12 cellular contexts compared by ENCODE assay signal in genomic region chr18:79404567-79404910, GRCh38. TPM values are rescaled to one million over a fixed set of nuclear protein-coding genes. Genes with fewer than 3 reads are reported as not detected.
DNase-seq lines count a peak whose midpoint lies in the region; ATAC-seq, FAIRE-seq and TF ChIP-seq lines count a peak whose summit lies in the region.
"Had no signal": no experiment of that assay in that cellular context is flagged by ENCODE, and none has a peak within 500 bp of the region (broad histone marks: within the 10 kb centered on the region; RNA-seq: fewer than 3 reads in every experiment).

No MANE protein-coding gene starts in this region.

- H3K27me3 ChIP-seq in suprapubic skin = no peaks in the 10 kb centered on the region

- peaks cover 44% of the 10 kb centered on the region for H3K4me1 Mint-ChIP-seq in activated CD8-positive, alpha-beta memory T cell treated with anti-CD3 and anti-CD28 coated beads, Interleukin-2, amount 10 ng/mL, durations not matched to agents 7 days and 5 days
- peaks cover 20% of the 10 kb centered on the region for H3K4me1 Mint-ChIP-seq in glutamatergic neuron (ENCODE audit: low read depth, unreplicated experiment)

- TF ChIP-seq CTCF in glutamatergic neuron (IDR thresholded peaks at IDR 0.05; ENCODE audit: partially characterized antibody, unreplicated experiment) = no peak
- no peak for TF ChIP-seq CTCF in suprapubic skin (IDR thresholded peaks at IDR 0.05)

- TF ChIP-seq EP300 in suprapubic skin (IDR thresholded peaks at IDR 0.05) = no peak

- no peak for ATAC-seq in activated CD8-positive, alpha-beta memory T cell treated with anti-CD3 and anti-CD28 coated beads, Interleukin-2, amount 10 ng/mL, durations not matched to agents 7 days and 5 days

- H3K27ac ChIP-seq in suprapubic skin = peak overlapping the region; percentile 63

- peak overlapping the region; percentile 66 for H3K4me3 Mint-ChIP-seq in activated CD8-positive, alpha-beta memory T cell treated with anti-CD3 and anti-CD28 coated beads, Interleukin-2, amount 10 ng/mL, durations not matched to agents 7 days and 5 days
- H3K4me3 Mint-ChIP-seq in glutamatergic neuron (ENCODE audit: unreplicated experiment) = no peak overlapping the region

- TF ChIP-seq POLR2A in suprapubic skin (IDR thresholded peaks at IDR 0.05) (no peak), GM12892 (IDR thresholded peaks at IDR 0.05; ENCODE audit: low read depth, low read length) (no peak)

- H3K4me1 ChIP-seq in suprapubic skin = peaks cover 59% of the 10 kb centered on the region

- FAIRE-seq in GM12892 (lab: Jason Lieb, UNC) = no peak
- FAIRE-seq: GM12891 had no signal

- CTCF ChIA-PET in activated CD8-positive, alpha-beta memory T cell treated with anti-CD3 and anti-CD28 coated beads, Interleukin-2, amount 10 ng/mL, durations not matched to agents 7 days and 5 days (lab: Charles Lee) = no interaction called here

- H3K9me3 Mint-ChIP-seq in activated CD8-positive, alpha-beta memory T cell treated with anti-CD3 and anti-CD28 coated beads, Interleukin-2, amount 10 ng/mL, durations not matched to agents 7 days and 5 days (ENCODE audit: low read depth) = no peaks in the 10 kb centered on the region
- peaks cover 2% of the 10 kb centered on the region for H3K9me3 Mint-ChIP-seq in glutamatergic neuron (ENCODE audit: unreplicated experiment)

- peaks cover 11% of the 10 kb centered on the region for H3K36me3 Mint-ChIP-seq in activated CD8-positive, alpha-beta memory T cell treated with anti-CD3 and anti-CD28 coated beads, Interleukin-2, amount 10 ng/mL, durations not matched to agents 7 days and 5 days
- no peaks in the 10 kb centered on the region for H3K36me3 Mint-ChIP-seq in glutamatergic neuron (ENCODE audit: unreplicated experiment)

- 29% methylated on average over 6 of the region's 12 CpGs for WGBS in suprapubic skin

- H3K9me3 ChIP-seq in suprapubic skin = no peaks in the 10 kb centered on the region

- H3K36me3 ChIP-seq in suprapubic skin = no peaks in the 10 kb centered on the region

- no peaks in the 10 kb centered on the region for H3K27me3 Mint-ChIP-seq in activated CD8-positive, alpha-beta memory T cell treated with anti-CD3 and anti-CD28 coated beads, Interleukin-2, amount 10 ng/mL, durations not matched to agents 7 days and 5 days
- peaks cover 4% of the 10 kb centered on the region for H3K27me3 Mint-ChIP-seq in glutamatergic neuron (ENCODE audit: unreplicated experiment)

- no peak for DNase-seq in activated CD8-positive, alpha-beta memory T cell treated with anti-CD3 and anti-CD28 coated beads, Interleukin-2, amount 10 ng/mL, durations not matched to agents 7 days and 5 days
- no peak for DNase-seq in activated CD8-positive, alpha-beta memory T cell treated with anti-CD3 and anti-CD28 coated beads, Interleukin-2, amount 50 U/mL, for 48 hours
- peak; percentile 50 for DNase-seq in activated CD4-positive, alpha-beta T cell treated with anti-CD3 and anti-CD28 coated beads, Interleukin-2, amount 50 U/mL, for 1 hour
- DNase-seq in glutamatergic neuron (peak; percentile 17), suprapubic skin (ENCODE audit: low spot score in 2 of 2) (peak in 1 of 2 donors; percentile 70), NCI-H1105 (lab: John Stamatoyannopoulos, UW) (no peak), GM12892 (ENCODE audit: insufficient read length) (no peak), HT-29 (ENCODE audit: low spot score) (no peak)
- DNase-seq: HCEC 1CT, NCI-H510A, retina had no signal

- peak overlapping the region; percentile 93 for H3K27ac Mint-ChIP-seq in activated CD8-positive, alpha-beta memory T cell treated with anti-CD3 and anti-CD28 coated beads, Interleukin-2, amount 10 ng/mL, durations not matched to agents 7 days and 5 days
- no peak overlapping the region for H3K27ac Mint-ChIP-seq in glutamatergic neuron (ENCODE audit: unreplicated experiment)

- no peak overlapping the region for H3K4me3 ChIP-seq in suprapubic skin

RNA-seq across cellular contexts. Expression of gene NFATC1, which starts 8.8 kb away (rescaled TPM):
- total RNA-seq in activated CD8-positive, alpha-beta memory T cell treated with anti-CD3 and anti-CD28 coated beads, Interleukin-2, amount 10 ng/mL, durations not matched to agents 7 days and 5 days = 10 to 100 TPM; 25.7 to 27.8 TPM
- total RNA-seq in glutamatergic neuron (ENCODE audit: unreplicated experiment) = 5.3 TPM
- 10 to 100 TPM; 13.9 to 24.3 (median 16.7) TPM for total RNA-seq in suprapubic skin
- polyA plus RNA-seq in GM12892 (2012; ENCODE audit: missing spikeins) = 13.0 TPM
- not detected in 2 replicates for total RNA-seq in HT-29 (2014; rRNA removed; shearing (Covaris generic))

Comparison
In these comparisons a context has a peak if more than half of its experiments do, and no peak if none do; other contexts are left out.
1. DNase-seq: peak in activated CD4-positive, alpha-beta T cell treated with anti-CD3 and anti-CD28 coated beads, Interleukin-2, amount 50 U/mL, for 1 hour (single experiment) and glutamatergic neuron (single experiment); none in activated CD8-positive, alpha-beta memory T cell treated with anti-CD3 and anti-CD28 coated beads, Interleukin-2, amount 10 ng/mL, durations not matched to agents 7 days and 5 days (single experiment), activated CD8-positive, alpha-beta memory T cell treated with anti-CD3 and anti-CD28 coated beads, Interleukin-2, amount 50 U/mL, for 48 hours (single experiment), NCI-H1105 (single experiment), GM12892 (single experiment) and HT-29 (single experiment).